In the genomic region with DNA sequence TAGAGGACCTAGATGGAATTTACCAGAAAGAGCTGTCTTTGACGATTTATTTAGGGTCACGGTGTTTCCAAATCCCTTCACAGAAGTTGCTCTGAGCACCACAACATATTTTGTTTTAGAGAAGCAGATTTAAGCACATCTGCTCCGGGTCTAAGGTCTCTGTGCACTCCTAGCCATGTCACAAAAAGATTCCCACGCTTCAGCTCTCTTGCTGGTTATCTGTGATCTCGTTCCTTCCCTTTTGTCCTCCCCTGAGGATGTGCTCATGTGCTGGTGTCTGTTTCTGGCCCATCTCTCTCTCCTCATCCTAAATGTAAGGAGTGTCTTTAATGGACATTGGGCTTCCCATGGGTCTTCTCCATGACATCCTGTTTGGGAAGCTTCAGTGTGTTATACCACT, we compare ENCODE assay signal across 1 cellular context.
TF ChIP-seq lines count a peak whose summit lies in the region.

No MANE protein-coding gene starts in this region.

TF ChIP-seq in HepG2, 621 proteins besides CTCF, POLR2A, EP300 and RAD21 (continued from another document):
- TF ChIP-seq, protein P1, sequence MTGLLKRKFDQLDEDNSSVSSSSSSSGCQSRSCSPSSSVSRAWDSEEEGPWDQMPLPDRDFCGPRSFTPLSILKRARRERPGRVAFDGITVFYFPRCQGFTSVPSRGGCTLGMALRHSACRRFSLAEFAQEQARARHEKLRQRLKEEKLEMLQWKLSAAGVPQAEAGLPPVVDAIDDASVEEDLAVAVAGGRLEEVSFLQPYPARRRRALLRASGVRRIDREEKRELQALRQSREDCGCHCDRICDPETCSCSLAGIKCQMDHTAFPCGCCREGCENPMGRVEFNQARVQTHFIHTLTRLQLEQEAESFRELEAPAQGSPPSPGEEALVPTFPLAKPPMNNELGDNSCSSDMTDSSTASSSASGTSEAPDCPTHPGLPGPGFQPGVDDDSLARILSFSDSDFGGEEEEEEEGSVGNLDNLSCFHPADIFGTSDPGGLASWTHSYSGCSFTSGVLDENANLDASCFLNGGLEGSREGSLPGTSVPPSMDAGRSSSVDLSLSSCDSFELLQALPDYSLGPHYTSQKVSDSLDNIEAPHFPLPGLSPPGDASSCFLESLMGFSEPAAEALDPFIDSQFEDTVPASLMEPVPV (CRISPR knock-in tag; IDR thresholded peaks at IDR 0.05), result no peak
- TF ChIP-seq ZNF333 (CRISPR knock-in tag; IDR thresholded peaks at IDR 0.05; ENCODE audit: borderline replicate concordance), result no peak
- TF ChIP-seq, protein P2, sequence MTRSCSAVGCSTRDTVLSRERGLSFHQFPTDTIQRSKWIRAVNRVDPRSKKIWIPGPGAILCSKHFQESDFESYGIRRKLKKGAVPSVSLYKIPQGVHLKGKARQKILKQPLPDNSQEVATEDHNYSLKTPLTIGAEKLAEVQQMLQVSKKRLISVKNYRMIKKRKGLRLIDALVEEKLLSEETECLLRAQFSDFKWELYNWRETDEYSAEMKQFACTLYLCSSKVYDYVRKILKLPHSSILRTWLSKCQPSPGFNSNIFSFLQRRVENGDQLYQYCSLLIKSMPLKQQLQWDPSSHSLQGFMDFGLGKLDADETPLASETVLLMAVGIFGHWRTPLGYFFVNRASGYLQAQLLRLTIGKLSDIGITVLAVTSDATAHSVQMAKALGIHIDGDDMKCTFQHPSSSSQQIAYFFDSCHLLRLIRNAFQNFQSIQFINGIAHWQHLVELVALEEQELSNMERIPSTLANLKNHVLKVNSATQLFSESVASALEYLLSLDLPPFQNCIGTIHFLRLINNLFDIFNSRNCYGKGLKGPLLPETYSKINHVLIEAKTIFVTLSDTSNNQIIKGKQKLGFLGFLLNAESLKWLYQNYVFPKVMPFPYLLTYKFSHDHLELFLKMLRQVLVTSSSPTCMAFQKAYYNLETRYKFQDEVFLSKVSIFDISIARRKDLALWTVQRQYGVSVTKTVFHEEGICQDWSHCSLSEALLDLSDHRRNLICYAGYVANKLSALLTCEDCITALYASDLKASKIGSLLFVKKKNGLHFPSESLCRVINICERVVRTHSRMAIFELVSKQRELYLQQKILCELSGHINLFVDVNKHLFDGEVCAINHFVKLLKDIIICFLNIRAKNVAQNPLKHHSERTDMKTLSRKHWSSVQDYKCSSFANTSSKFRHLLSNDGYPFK (CRISPR knock-in tag; IDR thresholded peaks at IDR 0.05; ENCODE audit: borderline replicate concordance), result no peak
- TF ChIP-seq AHR (CRISPR knock-in tag; IDR thresholded peaks at IDR 0.05), result no peak
- TF ChIP-seq KMT2A (CRISPR knock-in tag; IDR thresholded peaks at IDR 0.05), result no peak
- TF ChIP-seq, protein P3, sequence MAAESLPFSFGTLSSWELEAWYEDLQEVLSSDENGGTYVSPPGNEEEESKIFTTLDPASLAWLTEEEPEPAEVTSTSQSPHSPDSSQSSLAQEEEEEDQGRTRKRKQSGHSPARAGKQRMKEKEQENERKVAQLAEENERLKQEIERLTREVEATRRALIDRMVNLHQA (CRISPR knock-in tag; IDR thresholded peaks at IDR 0.05), result no peak
- no peak for TF ChIP-seq AKAP8 (CRISPR knock-in tag; IDR thresholded peaks at IDR 0.05)
- TF ChIP-seq RBAK (CRISPR knock-in tag; IDR thresholded peaks at IDR 0.05), result no peak
- TF ChIP-seq TAF1 (CRISPR knock-in tag; IDR thresholded peaks at IDR 0.05), result no peak
- TF ChIP-seq, protein P4, sequence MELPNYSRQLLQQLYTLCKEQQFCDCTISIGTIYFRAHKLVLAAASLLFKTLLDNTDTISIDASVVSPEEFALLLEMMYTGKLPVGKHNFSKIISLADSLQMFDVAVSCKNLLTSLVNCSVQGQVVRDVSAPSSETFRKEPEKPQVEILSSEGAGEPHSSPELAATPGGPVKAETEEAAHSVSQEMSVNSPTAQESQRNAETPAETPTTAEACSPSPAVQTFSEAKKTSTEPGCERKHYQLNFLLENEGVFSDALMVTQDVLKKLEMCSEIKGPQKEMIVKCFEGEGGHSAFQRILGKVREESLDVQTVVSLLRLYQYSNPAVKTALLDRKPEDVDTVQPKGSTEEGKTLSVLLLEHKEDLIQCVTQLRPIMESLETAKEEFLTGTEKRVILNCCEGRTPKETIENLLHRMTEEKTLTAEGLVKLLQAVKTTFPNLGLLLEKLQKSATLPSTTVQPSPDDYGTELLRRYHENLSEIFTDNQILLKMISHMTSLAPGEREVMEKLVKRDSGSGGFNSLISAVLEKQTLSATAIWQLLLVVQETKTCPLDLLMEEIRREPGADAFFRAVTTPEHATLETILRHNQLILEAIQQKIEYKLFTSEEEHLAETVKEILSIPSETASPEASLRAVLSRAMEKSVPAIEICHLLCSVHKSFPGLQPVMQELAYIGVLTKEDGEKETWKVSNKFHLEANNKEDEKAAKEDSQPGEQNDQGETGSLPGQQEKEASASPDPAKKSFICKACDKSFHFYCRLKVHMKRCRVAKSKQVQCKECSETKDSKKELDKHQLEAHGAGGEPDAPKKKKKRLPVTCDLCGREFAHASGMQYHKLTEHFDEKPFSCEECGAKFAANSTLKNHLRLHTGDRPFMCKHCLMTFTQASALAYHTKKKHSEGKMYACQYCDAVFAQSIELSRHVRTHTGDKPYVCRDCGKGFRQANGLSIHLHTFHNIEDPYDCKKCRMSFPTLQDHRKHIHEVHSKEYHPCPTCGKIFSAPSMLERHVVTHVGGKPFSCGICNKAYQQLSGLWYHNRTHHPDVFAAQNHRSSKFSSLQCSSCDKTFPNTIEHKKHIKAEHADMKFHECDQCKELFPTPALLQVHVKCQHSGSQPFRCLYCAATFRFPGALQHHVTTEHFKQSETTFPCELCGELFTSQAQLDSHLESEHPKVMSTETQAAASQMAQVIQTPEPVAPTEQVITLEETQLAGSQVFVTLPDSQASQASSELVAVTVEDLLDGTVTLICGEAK (IDR thresholded peaks at IDR 0.05), result no peak
- TF ChIP-seq, protein P4 (CRISPR knock-in tag; IDR thresholded peaks at IDR 0.05), result no peak
- TF ChIP-seq SIN3B (IDR thresholded peaks at IDR 0.05; ENCODE audit: low read length), result no peak
- TF ChIP-seq, protein P5, sequence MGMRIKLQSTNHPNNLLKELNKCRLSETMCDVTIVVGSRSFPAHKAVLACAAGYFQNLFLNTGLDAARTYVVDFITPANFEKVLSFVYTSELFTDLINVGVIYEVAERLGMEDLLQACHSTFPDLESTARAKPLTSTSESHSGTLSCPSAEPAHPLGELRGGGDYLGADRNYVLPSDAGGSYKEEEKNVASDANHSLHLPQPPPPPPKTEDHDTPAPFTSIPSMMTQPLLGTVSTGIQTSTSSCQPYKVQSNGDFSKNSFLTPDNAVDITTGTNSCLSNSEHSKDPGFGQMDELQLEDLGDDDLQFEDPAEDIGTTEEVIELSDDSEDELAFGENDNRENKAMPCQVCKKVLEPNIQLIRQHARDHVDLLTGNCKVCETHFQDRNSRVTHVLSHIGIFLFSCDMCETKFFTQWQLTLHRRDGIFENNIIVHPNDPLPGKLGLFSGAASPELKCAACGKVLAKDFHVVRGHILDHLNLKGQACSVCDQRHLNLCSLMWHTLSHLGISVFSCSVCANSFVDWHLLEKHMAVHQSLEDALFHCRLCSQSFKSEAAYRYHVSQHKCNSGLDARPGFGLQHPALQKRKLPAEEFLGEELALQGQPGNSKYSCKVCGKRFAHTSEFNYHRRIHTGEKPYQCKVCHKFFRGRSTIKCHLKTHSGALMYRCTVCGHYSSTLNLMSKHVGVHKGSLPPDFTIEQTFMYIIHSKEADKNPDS (CRISPR knock-in tag; IDR thresholded peaks at IDR 0.05), result no peak
TF ChIP-seq in HepG2: peak in this region for 0.
